Comparison of ENCODE assay signal across 1 cellular context in genomic region chr1:161185732-161186311, GRCh38.
TF ChIP-seq lines count a peak whose summit lies in the region.

No MANE protein-coding gene starts in this region.

TF ChIP-seq in GM12878, 131 proteins besides CTCF, POLR2A, EP300 and RAD21:
- no peak for TF ChIP-seq STAT3 (IDR thresholded peaks at IDR 0.05; ENCODE audit: low read depth, low read length)
- peak; percentile 3; the same call in 1 of the 2 replicates for TF ChIP-seq CREB1 (IDR thresholded peaks at IDR 0.05; ENCODE audit: low read depth)
- 0 out of 2 replicates have a peak, but pooled peaks have one; percentile 40 for TF ChIP-seq MXI1 (IDR thresholded peaks at IDR 0.05; ENCODE audit: low read depth, low read length)
- TF ChIP-seq, protein P1, sequence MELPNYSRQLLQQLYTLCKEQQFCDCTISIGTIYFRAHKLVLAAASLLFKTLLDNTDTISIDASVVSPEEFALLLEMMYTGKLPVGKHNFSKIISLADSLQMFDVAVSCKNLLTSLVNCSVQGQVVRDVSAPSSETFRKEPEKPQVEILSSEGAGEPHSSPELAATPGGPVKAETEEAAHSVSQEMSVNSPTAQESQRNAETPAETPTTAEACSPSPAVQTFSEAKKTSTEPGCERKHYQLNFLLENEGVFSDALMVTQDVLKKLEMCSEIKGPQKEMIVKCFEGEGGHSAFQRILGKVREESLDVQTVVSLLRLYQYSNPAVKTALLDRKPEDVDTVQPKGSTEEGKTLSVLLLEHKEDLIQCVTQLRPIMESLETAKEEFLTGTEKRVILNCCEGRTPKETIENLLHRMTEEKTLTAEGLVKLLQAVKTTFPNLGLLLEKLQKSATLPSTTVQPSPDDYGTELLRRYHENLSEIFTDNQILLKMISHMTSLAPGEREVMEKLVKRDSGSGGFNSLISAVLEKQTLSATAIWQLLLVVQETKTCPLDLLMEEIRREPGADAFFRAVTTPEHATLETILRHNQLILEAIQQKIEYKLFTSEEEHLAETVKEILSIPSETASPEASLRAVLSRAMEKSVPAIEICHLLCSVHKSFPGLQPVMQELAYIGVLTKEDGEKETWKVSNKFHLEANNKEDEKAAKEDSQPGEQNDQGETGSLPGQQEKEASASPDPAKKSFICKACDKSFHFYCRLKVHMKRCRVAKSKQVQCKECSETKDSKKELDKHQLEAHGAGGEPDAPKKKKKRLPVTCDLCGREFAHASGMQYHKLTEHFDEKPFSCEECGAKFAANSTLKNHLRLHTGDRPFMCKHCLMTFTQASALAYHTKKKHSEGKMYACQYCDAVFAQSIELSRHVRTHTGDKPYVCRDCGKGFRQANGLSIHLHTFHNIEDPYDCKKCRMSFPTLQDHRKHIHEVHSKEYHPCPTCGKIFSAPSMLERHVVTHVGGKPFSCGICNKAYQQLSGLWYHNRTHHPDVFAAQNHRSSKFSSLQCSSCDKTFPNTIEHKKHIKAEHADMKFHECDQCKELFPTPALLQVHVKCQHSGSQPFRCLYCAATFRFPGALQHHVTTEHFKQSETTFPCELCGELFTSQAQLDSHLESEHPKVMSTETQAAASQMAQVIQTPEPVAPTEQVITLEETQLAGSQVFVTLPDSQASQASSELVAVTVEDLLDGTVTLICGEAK (IDR thresholded peaks at IDR 0.05; ENCODE audit: borderline replicate concordance), result peak; percentile 15; the same call in 1 of the 2 replicates
- TF ChIP-seq CEBPZ (IDR thresholded peaks at IDR 0.05; ENCODE audit: low read depth, low read length), result no peak
- peak; percentile 62; the same call in 1 of the 2 replicates for TF ChIP-seq PML (IDR thresholded peaks at IDR 0.05; ENCODE audit: low read length)
- TF ChIP-seq CUX1 (IDR thresholded peaks at IDR 0.05; ENCODE audit: insufficient replicate concordance, low read depth, low read length), result peak; percentile 34
- 0 out of 2 replicates have a peak, but pooled peaks have one; percentile 40 for TF ChIP-seq IRF4 (IDR thresholded peaks at IDR 0.05; ENCODE audit: low read depth, low read length)
- no peak for TF ChIP-seq NR2C2 (IDR thresholded peaks at IDR 0.05; ENCODE audit: borderline replicate concordance, control insufficient read depth, insufficient read length, low read depth)
- TF ChIP-seq GATAD2B (conservative IDR thresholded peaks at IDR 0.05; ENCODE audit: low read depth), result peak; percentile 49; the same call in 1 of the 2 replicates
- peak; percentile 75; the same call in 1 of the 2 replicates for TF ChIP-seq MTA3 (IDR thresholded peaks at IDR 0.05; ENCODE audit: borderline replicate concordance, low read length)
- TF ChIP-seq SMARCA5 (IDR thresholded peaks at IDR 0.05), result peak; percentile 89
- TF ChIP-seq RB1 (IDR thresholded peaks at IDR 0.05; ENCODE audit: borderline replicate concordance), result no peak
- peak in 1 of 2 experiments; percentile 90; a peak in 2 of 4 replicates for TF ChIP-seq ETV6 (conservative IDR thresholded peaks at IDR 0.05 in 1 of 2, IDR thresholded peaks at IDR 0.05 in 1 of 2; ENCODE audit: borderline replicate concordance in 1 of 2, low read depth in 1 of 2)
- TF ChIP-seq POLR2AphosphoS5 (IDR thresholded peaks at IDR 0.05; ENCODE audit: low read length), result no peak
- TF ChIP-seq IKZF2 (IDR thresholded peaks at IDR 0.05), result peak; percentile 88 to 90
- TF ChIP-seq MTA2 (IDR thresholded peaks at IDR 0.05; ENCODE audit: low read depth), result peak; percentile 66
- peak; percentile 83 for TF ChIP-seq IKZF1 (conservative IDR thresholded peaks at IDR 0.05)
- no peak for TF ChIP-seq ZNF274 (IDR thresholded peaks at IDR 0.05; ENCODE audit: insufficient read depth, insufficient read length)
- TF ChIP-seq RCOR1 (conservative IDR thresholded peaks at IDR 0.05; ENCODE audit: low read depth, low read length), result 0 out of 2 replicates have a peak, but pooled peaks have one; percentile 54
- TF ChIP-seq, protein P2, sequence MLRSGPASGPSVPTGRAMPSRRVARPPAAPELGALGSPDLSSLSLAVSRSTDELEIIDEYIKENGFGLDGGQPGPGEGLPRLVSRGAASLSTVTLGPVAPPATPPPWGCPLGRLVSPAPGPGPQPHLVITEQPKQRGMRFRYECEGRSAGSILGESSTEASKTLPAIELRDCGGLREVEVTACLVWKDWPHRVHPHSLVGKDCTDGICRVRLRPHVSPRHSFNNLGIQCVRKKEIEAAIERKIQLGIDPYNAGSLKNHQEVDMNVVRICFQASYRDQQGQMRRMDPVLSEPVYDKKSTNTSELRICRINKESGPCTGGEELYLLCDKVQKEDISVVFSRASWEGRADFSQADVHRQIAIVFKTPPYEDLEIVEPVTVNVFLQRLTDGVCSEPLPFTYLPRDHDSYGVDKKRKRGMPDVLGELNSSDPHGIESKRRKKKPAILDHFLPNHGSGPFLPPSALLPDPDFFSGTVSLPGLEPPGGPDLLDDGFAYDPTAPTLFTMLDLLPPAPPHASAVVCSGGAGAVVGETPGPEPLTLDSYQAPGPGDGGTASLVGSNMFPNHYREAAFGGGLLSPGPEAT (IDR thresholded peaks at IDR 0.05; ENCODE audit: low read depth), result peak; percentile 68
- peak; percentile 67; the same call in 1 of the 2 replicates for TF ChIP-seq NFIC (IDR thresholded peaks at IDR 0.05; ENCODE audit: low read depth, low read length)
- no peak for TF ChIP-seq SMC3 (IDR thresholded peaks at IDR 0.05; ENCODE audit: borderline replicate concordance, low read length)
- peak; percentile 94 for TF ChIP-seq SPI1 (IDR thresholded peaks at IDR 0.05; ENCODE audit: borderline replicate concordance, insufficient read depth, low read depth, low read length)
- TF ChIP-seq SIN3A (IDR thresholded peaks at IDR 0.05; ENCODE audit: low read depth, low read length), result 0 out of 2 replicates have a peak, but pooled peaks have one; percentile 2
- no peak for TF ChIP-seq GABPA (IDR thresholded peaks at IDR 0.05; ENCODE audit: low read depth)
- peak; percentile 72 for TF ChIP-seq EED (IDR thresholded peaks at IDR 0.05; ENCODE audit: low read depth)
- TF ChIP-seq KAT2A (conservative IDR thresholded peaks at IDR 0.05; ENCODE audit: control insufficient read depth, low read depth, low read length), result no peak
- TF ChIP-seq DPF2 (IDR thresholded peaks at IDR 0.05), result peak; percentile 87; the same call in 1 of the 2 replicates
- TF ChIP-seq ZNF217 (IDR thresholded peaks at IDR 0.05), result peak; percentile 80
- TF ChIP-seq NBN (IDR thresholded peaks at IDR 0.05), result 0 out of 2 replicates have a peak, but pooled peaks have one; percentile 46
- TF ChIP-seq, protein P3, sequence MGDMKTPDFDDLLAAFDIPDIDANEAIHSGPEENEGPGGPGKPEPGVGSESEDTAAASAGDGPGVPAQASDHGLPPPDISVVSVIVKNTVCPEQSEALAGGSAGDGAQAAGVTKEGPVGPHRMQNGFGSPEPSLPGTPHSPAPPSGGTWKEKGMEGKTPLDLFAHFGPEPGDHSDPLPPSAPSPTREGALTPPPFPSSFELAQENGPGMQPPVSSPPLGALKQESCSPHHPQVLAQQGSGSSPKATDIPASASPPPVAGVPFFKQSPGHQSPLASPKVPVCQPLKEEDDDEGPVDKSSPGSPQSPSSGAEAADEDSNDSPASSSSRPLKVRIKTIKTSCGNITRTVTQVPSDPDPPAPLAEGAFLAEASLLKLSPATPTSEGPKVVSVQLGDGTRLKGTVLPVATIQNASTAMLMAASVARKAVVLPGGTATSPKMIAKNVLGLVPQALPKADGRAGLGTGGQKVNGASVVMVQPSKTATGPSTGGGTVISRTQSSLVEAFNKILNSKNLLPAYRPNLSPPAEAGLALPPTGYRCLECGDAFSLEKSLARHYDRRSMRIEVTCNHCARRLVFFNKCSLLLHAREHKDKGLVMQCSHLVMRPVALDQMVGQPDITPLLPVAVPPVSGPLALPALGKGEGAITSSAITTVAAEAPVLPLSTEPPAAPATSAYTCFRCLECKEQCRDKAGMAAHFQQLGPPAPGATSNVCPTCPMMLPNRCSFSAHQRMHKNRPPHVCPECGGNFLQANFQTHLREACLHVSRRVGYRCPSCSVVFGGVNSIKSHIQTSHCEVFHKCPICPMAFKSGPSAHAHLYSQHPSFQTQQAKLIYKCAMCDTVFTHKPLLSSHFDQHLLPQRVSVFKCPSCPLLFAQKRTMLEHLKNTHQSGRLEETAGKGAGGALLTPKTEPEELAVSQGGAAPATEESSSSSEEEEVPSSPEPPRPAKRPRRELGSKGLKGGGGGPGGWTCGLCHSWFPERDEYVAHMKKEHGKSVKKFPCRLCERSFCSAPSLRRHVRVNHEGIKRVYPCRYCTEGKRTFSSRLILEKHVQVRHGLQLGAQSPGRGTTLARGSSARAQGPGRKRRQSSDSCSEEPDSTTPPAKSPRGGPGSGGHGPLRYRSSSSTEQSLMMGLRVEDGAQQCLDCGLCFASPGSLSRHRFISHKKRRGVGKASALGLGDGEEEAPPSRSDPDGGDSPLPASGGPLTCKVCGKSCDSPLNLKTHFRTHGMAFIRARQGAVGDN (IDR thresholded peaks at IDR 0.05), result peak; percentile 69
- TF ChIP-seq, protein P4, sequence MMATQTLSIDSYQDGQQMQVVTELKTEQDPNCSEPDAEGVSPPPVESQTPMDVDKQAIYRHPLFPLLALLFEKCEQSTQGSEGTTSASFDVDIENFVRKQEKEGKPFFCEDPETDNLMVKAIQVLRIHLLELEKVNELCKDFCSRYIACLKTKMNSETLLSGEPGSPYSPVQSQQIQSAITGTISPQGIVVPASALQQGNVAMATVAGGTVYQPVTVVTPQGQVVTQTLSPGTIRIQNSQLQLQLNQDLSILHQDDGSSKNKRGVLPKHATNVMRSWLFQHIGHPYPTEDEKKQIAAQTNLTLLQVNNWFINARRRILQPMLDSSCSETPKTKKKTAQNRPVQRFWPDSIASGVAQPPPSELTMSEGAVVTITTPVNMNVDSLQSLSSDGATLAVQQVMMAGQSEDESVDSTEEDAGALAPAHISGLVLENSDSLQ (IDR thresholded peaks at IDR 0.05), result peak; percentile 68
